Comparison of ENCODE assay signal across 23 cellular contexts in genomic region chr1:36991551-36991950, GRCh38. TPM values are rescaled to one million over a fixed set of nuclear protein-coding genes. Genes with fewer than 3 reads are reported as not detected.
"Had no signal": no experiment of that assay in that cellular context is flagged by ENCODE, and none has a peak within 500 bp of the region (broad histone marks: within the 10 kb centered on the region; RNA-seq: fewer than 3 reads in every experiment).

No MANE protein-coding gene starts in this region.

- H3K4me1 ChIP-seq: SJSA1 had no signal

- ATAC-seq: HepG2 had no signal

- H3K4me3 ChIP-seq: MG63, SJSA1 had no signal

- DNase-seq: IMR-90, Karpas-422, MG63, NCI-H1092, NCI-H1105 treated with DMSO at 0.1 percent for 48 hours, NCI-H1417 treated with DMSO at 0.1 percent for 48 hours, NCI-H146, NCI-H1694 treated with DMSO at 0.1 percent for 48 hours, NCI-H1930, NCI-H2081, NCI-H2107, NCI-H2227 treated with DMSO at 0.1 percent for 48 hours, NCI-H524, NCI-H69, NCI-H774, SIG-M5, SK-N-SH, SW 1271 had no signal

- H3K4me2 ChIP-seq: SK-N-SH had no signal

- H3K9ac ChIP-seq: SK-N-SH had no signal

- H3K36me3 ChIP-seq: MG63, SJSA1 had no signal

- H3K9me3 ChIP-seq: MG63, SJSA1, SK-N-SH had no signal

- H3K27ac ChIP-seq: RWPE1, SJSA1 had no signal

- H3K27me3 ChIP-seq: MG63, SJSA1 had no signal

RNA-seq across cellular contexts. Expression of gene GRIK3, which starts 42.8 kb away (rescaled TPM):
- total RNA-seq: HepG2, HT1080, IMR-90, NCI-H460, SJSA1 had no signal
- polyA plus RNA-seq: HepG2, IMR-90, SK-N-SH had no signal
